In the genomic region with DNA sequence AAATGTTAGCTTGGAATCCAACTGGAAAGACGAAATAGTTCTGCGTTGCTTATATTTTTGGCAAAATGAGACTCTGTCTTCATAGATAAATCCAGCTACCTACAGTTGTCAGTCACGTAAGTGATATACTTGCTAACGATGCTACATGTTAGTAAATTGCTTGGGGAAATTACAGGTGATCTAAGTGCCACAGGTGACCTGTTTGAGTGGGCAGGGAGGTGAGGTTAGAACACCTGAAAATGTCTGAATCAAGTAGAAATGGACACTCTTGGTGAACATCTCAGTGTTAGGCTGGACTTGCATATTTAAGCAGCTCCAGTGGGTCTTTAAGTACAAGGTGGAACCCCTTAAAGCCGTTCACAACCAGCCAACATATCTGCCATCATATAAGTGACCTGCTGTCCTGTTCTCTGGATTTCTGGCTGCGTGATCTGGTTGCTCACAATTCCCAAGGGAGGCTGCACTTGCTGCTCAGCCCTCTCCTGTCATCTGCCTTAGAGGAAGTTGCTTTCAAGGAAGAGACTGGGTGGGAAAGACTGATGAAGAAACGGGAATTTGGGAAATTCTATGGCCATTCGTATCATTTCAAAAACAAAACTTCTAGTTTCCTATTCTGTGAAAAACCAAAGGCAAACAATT, we compare ENCODE assay signal across 1 cellular context.
TF ChIP-seq lines count a peak whose summit lies in the region.

No MANE protein-coding gene starts in this region.

TF ChIP-seq in HEK293, 187 proteins besides CTCF, POLR2A, EP300 and RAD21 (continued from another document):
- no peak for TF ChIP-seq ZNF610 (tag by site-specific recombination; IDR thresholded peaks at IDR 0.05; ENCODE audit: borderline replicate concordance)
- 0 out of 2 replicates have a peak, but pooled peaks have one; percentile 16 for TF ChIP-seq ZNF366 (tag by site-specific recombination; conservative IDR thresholded peaks at IDR 0.05)
- peak; percentile 58 for TF ChIP-seq SCRT1 (tag by site-specific recombination; IDR thresholded peaks at IDR 0.05; ENCODE audit: borderline replicate concordance)
- TF ChIP-seq, protein P1, sequence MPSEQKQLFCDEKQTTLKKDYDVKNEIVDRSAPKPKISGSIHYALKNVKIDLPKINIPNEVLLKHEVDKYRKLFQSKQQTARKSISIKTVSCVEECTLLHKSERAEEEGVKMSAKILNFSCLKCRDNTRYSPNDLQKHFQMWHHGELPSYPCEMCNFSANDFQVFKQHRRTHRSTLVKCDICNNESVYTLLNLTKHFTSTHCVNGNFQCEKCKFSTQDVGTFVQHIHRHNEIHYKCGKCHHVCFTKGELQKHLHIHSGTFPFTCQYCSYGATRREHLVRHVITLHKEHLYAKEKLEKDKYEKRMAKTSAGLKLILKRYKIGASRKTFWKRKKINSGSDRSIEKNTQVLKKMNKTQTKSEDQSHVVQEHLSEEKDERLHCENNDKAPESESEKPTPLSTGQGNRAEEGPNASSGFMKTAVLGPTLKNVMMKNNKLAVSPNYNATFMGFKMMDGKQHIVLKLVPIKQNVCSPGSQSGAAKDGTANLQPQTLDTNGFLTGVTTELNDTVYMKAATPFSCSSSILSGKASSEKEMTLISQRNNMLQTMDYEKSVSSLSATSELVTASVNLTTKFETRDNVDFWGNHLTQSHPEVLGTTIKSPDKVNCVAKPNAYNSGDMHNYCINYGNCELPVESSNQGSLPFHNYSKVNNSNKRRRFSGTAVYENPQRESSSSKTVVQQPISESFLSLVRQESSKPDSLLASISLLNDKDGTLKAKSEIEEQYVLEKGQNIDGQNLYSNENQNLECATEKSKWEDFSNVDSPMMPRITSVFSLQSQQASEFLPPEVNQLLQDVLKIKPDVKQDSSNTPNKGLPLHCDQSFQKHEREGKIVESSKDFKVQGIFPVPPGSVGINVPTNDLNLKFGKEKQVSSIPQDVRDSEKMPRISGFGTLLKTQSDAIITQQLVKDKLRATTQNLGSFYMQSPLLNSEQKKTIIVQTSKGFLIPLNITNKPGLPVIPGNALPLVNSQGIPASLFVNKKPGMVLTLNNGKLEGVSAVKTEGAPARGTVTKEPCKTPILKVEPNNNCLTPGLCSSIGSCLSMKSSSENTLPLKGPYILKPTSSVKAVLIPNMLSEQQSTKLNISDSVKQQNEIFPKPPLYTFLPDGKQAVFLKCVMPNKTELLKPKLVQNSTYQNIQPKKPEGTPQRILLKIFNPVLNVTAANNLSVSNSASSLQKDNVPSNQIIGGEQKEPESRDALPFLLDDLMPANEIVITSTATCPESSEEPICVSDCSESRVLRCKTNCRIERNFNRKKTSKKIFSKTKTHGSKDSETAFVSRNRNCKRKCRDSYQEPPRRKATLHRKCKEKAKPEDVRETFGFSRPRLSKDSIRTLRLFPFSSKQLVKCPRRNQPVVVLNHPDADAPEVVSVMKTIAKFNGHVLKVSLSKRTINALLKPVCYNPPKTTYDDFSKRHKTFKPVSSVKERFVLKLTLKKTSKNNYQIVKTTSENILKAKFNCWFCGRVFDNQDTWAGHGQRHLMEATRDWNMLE (tag by site-specific recombination; conservative IDR thresholded peaks at IDR 0.05; ENCODE audit: low read depth) = no peak
- TF ChIP-seq ZNF133 (tag by site-specific recombination; IDR thresholded peaks at IDR 0.05) = no peak
- no peak for TF ChIP-seq ZNF248 (tag by site-specific recombination; IDR thresholded peaks at IDR 0.05)
- no peak for TF ChIP-seq MZF1 (tag by site-specific recombination; IDR thresholded peaks at IDR 0.05; ENCODE audit: borderline replicate concordance)
- no peak for TF ChIP-seq ZNF837 (tag by site-specific recombination; IDR thresholded peaks at IDR 0.05)
- peak; percentile 97 for TF ChIP-seq SCRT2 (tag by site-specific recombination; IDR thresholded peaks at IDR 0.05)
- no peak for TF ChIP-seq GFI1B (tag by site-specific recombination; IDR thresholded peaks at IDR 0.05)
- no peak for TF ChIP-seq EGR2 (tag by site-specific recombination; IDR thresholded peaks at IDR 0.05; ENCODE audit: low read depth)
- TF ChIP-seq, protein P2, sequence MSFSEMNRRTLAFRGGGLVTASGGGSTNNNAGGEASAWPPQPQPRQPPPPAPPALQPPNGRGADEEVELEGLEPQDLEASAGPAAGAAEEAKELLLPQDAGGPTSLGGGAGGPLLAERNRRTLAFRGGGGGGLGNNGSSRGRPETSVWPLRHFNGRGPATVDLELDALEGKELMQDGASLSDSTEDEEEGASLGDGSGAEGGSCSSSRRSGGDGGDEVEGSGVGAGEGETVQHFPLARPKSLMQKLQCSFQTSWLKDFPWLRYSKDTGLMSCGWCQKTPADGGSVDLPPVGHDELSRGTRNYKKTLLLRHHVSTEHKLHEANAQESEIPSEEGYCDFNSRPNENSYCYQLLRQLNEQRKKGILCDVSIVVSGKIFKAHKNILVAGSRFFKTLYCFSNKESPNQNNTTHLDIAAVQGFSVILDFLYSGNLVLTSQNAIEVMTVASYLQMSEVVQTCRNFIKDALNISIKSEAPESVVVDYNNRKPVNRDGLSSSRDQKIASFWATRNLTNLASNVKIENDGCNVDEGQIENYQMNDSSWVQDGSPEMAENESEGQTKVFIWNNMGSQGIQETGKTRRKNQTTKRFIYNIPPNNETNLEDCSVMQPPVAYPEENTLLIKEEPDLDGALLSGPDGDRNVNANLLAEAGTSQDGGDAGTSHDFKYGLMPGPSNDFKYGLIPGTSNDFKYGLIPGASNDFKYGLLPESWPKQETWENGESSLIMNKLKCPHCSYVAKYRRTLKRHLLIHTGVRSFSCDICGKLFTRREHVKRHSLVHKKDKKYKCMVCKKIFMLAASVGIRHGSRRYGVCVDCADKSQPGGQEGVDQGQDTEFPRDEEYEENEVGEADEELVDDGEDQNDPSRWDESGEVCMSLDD (tag by site-specific recombination; IDR thresholded peaks at IDR 0.05) = no peak
- TF ChIP-seq ZNF211 (tag by site-specific recombination; IDR thresholded peaks at IDR 0.05; ENCODE audit: low read depth) = no peak
- no peak for TF ChIP-seq ZNF423 (tag by site-specific recombination; IDR thresholded peaks at IDR 0.05)
- TF ChIP-seq ZNF623 (tag by site-specific recombination; IDR thresholded peaks at IDR 0.05) = no peak
